26 cellular contexts compared by ENCODE assay signal in the genomic region with DNA sequence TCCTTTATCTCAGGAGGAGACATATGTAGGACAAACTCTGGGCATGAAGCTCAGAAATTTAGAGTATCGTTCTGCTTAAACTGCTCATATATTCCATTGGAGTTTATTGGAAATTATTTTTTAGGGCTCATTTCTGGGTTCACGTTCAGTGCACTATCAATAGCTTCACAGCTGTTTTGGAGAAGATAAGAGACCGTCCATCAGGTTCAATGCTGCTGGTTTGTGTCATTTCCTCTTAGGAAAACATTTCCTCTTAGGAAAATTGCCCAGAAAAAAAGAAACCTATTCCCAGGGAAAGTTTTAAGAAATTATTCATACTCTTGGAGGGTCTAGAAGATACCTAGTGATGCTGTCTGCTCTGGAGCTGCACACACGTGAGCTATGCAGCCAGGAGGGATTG.
DNase-seq lines count a peak whose midpoint lies in the region; FAIRE-seq and TF ChIP-seq lines count a peak whose summit lies in the region.
"Had no signal": no experiment of that assay in that cellular context is flagged by ENCODE, and none has a peak within 500 bp of the region (broad histone marks: within the 10 kb centered on the region; RNA-seq: fewer than 3 reads in every experiment).

No MANE protein-coding gene starts in this region.

- CTCF ChIA-PET in endothelial cell of umbilical vein (lab: Charles Lee): no interaction called here

- dilution Hi-C loops in endothelial cell of umbilical vein (cut with MboI; ENCODE audit: extremely low pct_ligation_motif_present, low sequenced_read_pairs): no loop called here

- no peaks in the 10 kb centered on the region for H3K27me3 ChIP-seq in endothelial cell of umbilical vein (ENCODE audit: control insufficient read depth in 2 of 2, insufficient read depth in 2 of 2, low read length in 2 of 2)
- H3K27me3 ChIP-seq: BE2C, BLaER1 had no signal

- no peak overlapping the region for H3K27ac ChIP-seq in endothelial cell of umbilical vein (ENCODE audit: insufficient read depth, low read depth, low read length)
- H3K27ac ChIP-seq: BLaER1 had no signal

- no peaks in the 10 kb centered on the region for H3K79me2 ChIP-seq in endothelial cell of umbilical vein (ENCODE audit: control insufficient read depth, insufficient read depth, low read length)

- POLR2A ChIA-PET in endothelial cell of umbilical vein (lab: Charles Lee): no interaction called here

- no peak for TF ChIP-seq CTCF in endothelial cell of umbilical vein (IDR thresholded peaks at IDR 0.05; ENCODE audit: extremely low read depth in 1 of 2, insufficient read depth in 1 of 2, low read depth in 1 of 2, low read length in 2 of 2)

- DNase-seq in dermis blood vessel endothelial cell (peak; percentile 9), endothelial cell of umbilical vein (ENCODE audit: low read depth, low spot score) (no peak), T-helper 9 cell (no peak), germinal center (ENCODE audit: low spot score) (no peak), putamen (ENCODE audit: low spot score) (no peak)
- DNase-seq: 8988T; ACHN; BE2C; C1 segment of cervical spinal cord; CD4-positive, alpha-beta memory T cell; CD4-positive, CD25-positive, alpha-beta regulatory T cell; CD8-positive, alpha-beta memory T cell; COR-L47; DMS 273 treated with DMSO at 0.1 percent for 48 hours; DMS153; DMS53; DMS79; DND-41; EL; GDM1 had no signal

- intact Hi-C loops in endothelial cell of umbilical vein (cut with micrococcal nuclease): no loop called here

- BruUV-seq in endothelial cell of umbilical vein (replicated peaks; lab: Mats Ljungman, UMichigan): no TSS peak

- H3K9ac ChIP-seq in endothelial cell of umbilical vein (replicated peaks; ENCODE audit: extremely low read depth, insufficient read depth, low read length): no peak overlapping the region
- H3K9ac ChIP-seq: BLaER1 had no signal

- no peak overlapping the region for H3K4me3 ChIP-seq in endothelial cell of umbilical vein (replicated peaks in 1 of 3; ENCODE audit: insufficient read depth in 1 of 3, low read depth in 1 of 3, low read length in 3 of 3)
- H3K4me3 ChIP-seq: BLaER1, GM12878 had no signal

- no peak overlapping the region for H3K4me2 ChIP-seq in endothelial cell of umbilical vein (ENCODE audit: insufficient read depth, low read length)
- H3K4me2 ChIP-seq: BLaER1 had no signal

- H3K4me1 ChIP-seq in endothelial cell of umbilical vein (ENCODE audit: control insufficient read depth, extremely low read depth, insufficient read depth, low read length): no peaks in the 10 kb centered on the region
- H3K4me1 ChIP-seq: BE2C, BLaER1 had no signal

- H4K20me1 ChIP-seq in endothelial cell of umbilical vein (replicated peaks; ENCODE audit: control insufficient read depth, extremely low read depth, insufficient read depth, low read length): no peaks in the 10 kb centered on the region
- H4K20me1 ChIP-seq: BLaER1 had no signal

- H3K36me3 ChIP-seq in endothelial cell of umbilical vein (ENCODE audit: control insufficient read depth in 2 of 2, extremely low read depth in 1 of 2, insufficient read depth in 2 of 2, low read length in 2 of 2): no peaks in the 10 kb centered on the region
- H3K36me3 ChIP-seq: BE2C, BLaER1 had no signal

- no peaks in the 10 kb centered on the region for H3K9me3 ChIP-seq in endothelial cell of umbilical vein (replicated peaks; ENCODE audit: control insufficient read depth, insufficient read depth, low read length)
- H3K9me3 ChIP-seq: BE2C had no signal

- H2AFZ ChIP-seq in endothelial cell of umbilical vein (ENCODE audit: low read depth, low read length): no peak overlapping the region

- no peak for FAIRE-seq in endothelial cell of umbilical vein (lab: Jason Lieb, UNC)
- FAIRE-seq: A204.1, GM12878, GM12892, GM18507, GM19239 had no signal

- no peak for TF ChIP-seq POLR2A in endothelial cell of umbilical vein (IDR thresholded peaks at IDR 0.05; ENCODE audit: low read depth, low read length)

- no peaks in the 10 kb centered on the region for H3K9me1 ChIP-seq in endothelial cell of umbilical vein (replicated peaks; ENCODE audit: control insufficient read depth, extremely low read depth, insufficient read depth, low read length)

TF ChIP-seq in endothelial cell of umbilical vein, 7 proteins besides CTCF, POLR2A, EP300 and RAD21:
- TF ChIP-seq MYC (IDR thresholded peaks at IDR 0.05; ENCODE audit: low read depth, low read length) (no peak), GATA2 (IDR thresholded peaks at IDR 0.05; ENCODE audit: insufficient read depth, insufficient read length, low read depth, low read length) (peak; percentile 56)
